20 cellular contexts compared by ENCODE assay signal in genomic region chr19:19465436-19466070, GRCh38. TPM values are rescaled to one million over a fixed set of nuclear protein-coding genes. Genes with fewer than 3 reads are reported as not detected.
DNase-seq lines count a peak whose midpoint lies in the region; ATAC-seq, FAIRE-seq and TF ChIP-seq lines count a peak whose summit lies in the region.
"Had no signal": no experiment of that assay in that cellular context is flagged by ENCODE, and none has a peak within 500 bp of the region (broad histone marks: within the 10 kb centered on the region; RNA-seq: fewer than 3 reads in every experiment).

No MANE protein-coding gene starts in this region.

- no peak overlapping the region for H4K5ac ChIP-seq in H1 (ENCODE audit: insufficient read length, low read depth, low read length)

- peak overlapping the region; percentile 35; the same call in 1 of the 2 replicates for H2BK12ac ChIP-seq in H1 (ENCODE audit: low read depth, low read length)

- no peak for ATAC-seq in HG02798 (IDR thresholded peaks at IDR 0.05; ENCODE audit: poor library complexity, unreplicated experiment)
- ATAC-seq: mucosa of descending colon, Right ventricle myocardium inferior had no signal

- TF ChIP-seq CTCF in H1 (IDR thresholded peaks at IDR 0.05; ENCODE audit: control extremely low read depth in 1 of 3, insufficient read depth in 1 of 3, low read depth in 1 of 3, low read length in 3 of 3) (no peak), neural crest cell (conservative IDR thresholded peaks at IDR 0.05) (no peak)

- H3K18ac ChIP-seq in H1 (ENCODE audit: extremely low read depth, low read length): no peak overlapping the region

- DNase-seq in H1 (ENCODE audit: low read depth in 1 of 2, low spot score in 2 of 2): no peak
- DNase-seq in neural crest cell (ENCODE audit: low read depth, low spot score): no peak
- no peak for DNase-seq in activated gamma-delta T cell treated with Interleukin-2 at 50 U/mL for 16 hours
- DNase-seq in stimulated activated CD4-positive, alpha-beta T cell treated with anti-CD3 and anti-CD28 coated beads, Interleukin-2, amount 100 ng/mL, for 48 hours: no peak
- no peak for DNase-seq in HTR-8/SVneo (ENCODE audit: insufficient read length, low spot score)
- DNase-seq: activated B cell treated with CpG ODN at 0.5 μM for 24 hours, activated gamma-delta T cell, brain microvascular endothelial cell, dorsolateral prefrontal cortex, GM23248, NCI-H1436 treated with DMSO at 0.1 percent for 48 hours, NCI-H345 had no signal

- H3K27ac Mint-ChIP-seq in neural crest cell (ENCODE audit: unreplicated experiment): peak overlapping the region; percentile 79

- FAIRE-seq in H1 (lab: Jason Lieb, UNC) (no peak), HTR-8/SVneo (lab: Jason Lieb, UNC) (no peak)
- FAIRE-seq: D721Med, G401.6, GM12891 had no signal

- no peaks in the 10 kb centered on the region for H3K27me3 ChIP-seq in BLaER1
- H3K27me3 ChIP-seq in H1 (replicated peaks in 1 of 4; ENCODE audit: control insufficient read depth in 3 of 4, extremely low read depth in 1 of 4, insufficient read depth in 3 of 4, low read length in 3 of 4): no peaks in the 10 kb centered on the region; a peak in 1 of 7 replicates
- H3K27me3 ChIP-seq: brain microvascular endothelial cell, dorsolateral prefrontal cortex had no signal

- TF ChIP-seq RAD21 in Ishikawa (IDR thresholded peaks at IDR 0.05; ENCODE audit: low read depth): no peak
- TF ChIP-seq RAD21 in H1 (IDR thresholded peaks at IDR 0.05 in 1 of 2, conservative IDR thresholded peaks at IDR 0.05 in 1 of 2; ENCODE audit: low read depth in 2 of 2, low read length in 2 of 2): no peak

- 0 out of 2 replicates have a peak overlapping the region, but pooled peaks have one; percentile 2 for H3K4me3 ChIP-seq in BLaER1
- H3K4me3 ChIP-seq in H1 (ENCODE audit: extremely low read depth in 1 of 4, insufficient read depth in 2 of 4, low read depth in 3 of 4, low read length in 4 of 4): no peak overlapping the region
- H3K4me3 ChIP-seq: dorsolateral prefrontal cortex, GM23248, mucosa of descending colon had no signal

- no peak overlapping the region for H4K91ac ChIP-seq in H1 (replicated peaks; ENCODE audit: insufficient read length, low read length)

- 82% methylated on average over 12 of the region's 12 CpGs; no CpG with 5 or more reads in 1 of the 2 experiments for WGBS in H1 (ENCODE audit: extremely low coverage in 1 of 2, insufficient coverage in 1 of 2, insufficient read length in 1 of 2, insufficient replicate concordance in 2 of 2, low coverage in 1 of 2, low lambda C conversion rate in 2 of 2, missing lambda C conversion rate in 1 of 2), 2 experiments

- peaks cover 41% of the 10 kb centered on the region for H3K4me1 Mint-ChIP-seq in neural crest cell

- no peak overlapping the region; the same call in 1 of the 2 replicates for H4K8ac ChIP-seq in H1 (ENCODE audit: extremely low read depth, insufficient read depth, low read length)

- peaks cover 38% of the 10 kb centered on the region for H3K4me1 ChIP-seq in BLaER1
- peaks cover 24 to 41% (median 40%) of the 10 kb centered on the region in 4 experiments for H3K4me1 ChIP-seq in H1 (replicated peaks in 1 of 4; ENCODE audit: control insufficient read depth in 3 of 4, insufficient read depth in 4 of 4, low read length in 3 of 4)

- H3K9me3 ChIP-seq in BLaER1 (peaks cover 59% of the 10 kb centered on the region), H1 (ENCODE audit: insufficient read depth in 2 of 2, low read depth in 1 of 2, low read length in 1 of 2) (peaks cover 4 to 13% of the 10 kb centered on the region in 2 experiments; a peak in 3 of 4 replicates)

- no peak overlapping the region for H3K56ac ChIP-seq in H1 (replicated peaks; ENCODE audit: insufficient read length, low read depth, low read length)

- peaks cover 20% of the 10 kb centered on the region for H3K9me3 Mint-ChIP-seq in neural crest cell

- H3K23ac ChIP-seq in H1 (ENCODE audit: insufficient read length): no peak overlapping the region

- H3K23me2 ChIP-seq in H1 (ENCODE audit: low read depth, low read length): peaks cover 2% of the 10 kb centered on the region; the same call in 1 of the 2 replicates

- H3K27ac ChIP-seq in BLaER1 (no peak overlapping the region), H1 (ENCODE audit: low read depth, low read length) (peak overlapping the region; percentile 87; the same call in 1 of the 2 replicates)

- H3K36me3 Mint-ChIP-seq in neural crest cell (ENCODE audit: low read depth): peaks cover 47% of the 10 kb centered on the region

- H3K36me3 ChIP-seq in BLaER1 (peaks cover 72% of the 10 kb centered on the region), H1 (ENCODE audit: control insufficient read depth in 2 of 4, insufficient read depth in 4 of 4, low read length in 3 of 4) (peaks cover 8 to 40% (median 21%) of the 10 kb centered on the region in 4 experiments)

- no peak overlapping the region for H2BK20ac ChIP-seq in H1 (ENCODE audit: low read length)

- CTCF ChIA-PET in H1 (lab: Charles Lee; ENCODE audit: partially characterized antibody): interaction anchor here (0.6 kb wide), 2 partner anchors 91 to 465 kb away, joined by 3 to 5 read pairs; no protein-coding TSS in a partner anchor

- no peak overlapping the region for H2BK15ac ChIP-seq in H1 (ENCODE audit: low read length)

- H2AFZ ChIP-seq in H1 (ENCODE audit: low read length): no peak overlapping the region
- H2AFZ ChIP-seq: GM23248 had no signal

- H2AK5ac ChIP-seq in H1 (ENCODE audit: low read depth, low read length): no peak overlapping the region

- peaks cover 27% of the 10 kb centered on the region for H3K79me1 ChIP-seq in H1 (ENCODE audit: low read depth, low read length)

- H3K4ac ChIP-seq in H1 (replicated peaks; ENCODE audit: insufficient read length, low read depth, low read length): no peak overlapping the region

- TF ChIP-seq POLR2A in H1 (IDR thresholded peaks at IDR 0.05; ENCODE audit: control extremely low read depth in 1 of 2, low read depth in 2 of 2, low read length in 2 of 2): no peak

- peaks cover 13 to 88% of the 10 kb centered on the region in 2 experiments for H3K79me2 ChIP-seq in H1 (ENCODE audit: control insufficient read depth in 1 of 2, insufficient read depth in 2 of 2, low read length in 2 of 2)

- H2BK5ac ChIP-seq in H1 (ENCODE audit: low read depth, low read length): no peak overlapping the region; the same call in 1 of the 2 replicates

- H2BK120ac ChIP-seq in H1 (replicated peaks; ENCODE audit: low read depth, low read length): no peak overlapping the region

- H3K4me2 ChIP-seq in BLaER1 (no peak overlapping the region), H1 (ENCODE audit: insufficient read depth in 1 of 2, low read depth in 2 of 2, low read length in 2 of 2) (no peak overlapping the region)

- POLR2A ChIA-PET in H1 (lab: Charles Lee; ENCODE audit: partially characterized antibody): interaction anchor here (1.1 to 3.4 kb wide), 3 partner anchors 10 to 80 kb away, joined by 3 to 16 read pairs (median 9); no protein-coding TSS in a partner anchor

- peaks cover 63% of the 10 kb centered on the region for H4K20me1 ChIP-seq in BLaER1
- peaks cover 27% of the 10 kb centered on the region in 2 experiments for H4K20me1 ChIP-seq in H1 (replicated peaks in 1 of 2; ENCODE audit: control insufficient read depth in 1 of 2, insufficient read depth in 2 of 2, low read length in 2 of 2)

- H3K14ac ChIP-seq in H1 (ENCODE audit: insufficient read length): no peak overlapping the region

- peak overlapping the region; percentile 14 for H3K4me3 Mint-ChIP-seq in neural crest cell
- H3K4me3 Mint-ChIP-seq: activated B cell treated with CpG ODN at 0.5 μM for 24 hours had no signal

- H3K27me3 Mint-ChIP-seq in neural crest cell (ENCODE audit: low read depth): no peaks in the 10 kb centered on the region
- H3K27me3 Mint-ChIP-seq: activated B cell treated with CpG ODN at 0.5 μM for 24 hours had no signal

- TF ChIP-seq EP300 in Ishikawa (IDR thresholded peaks at IDR 0.05; ENCODE audit: borderline replicate concordance): no peak
- TF ChIP-seq EP300 in H1 (IDR thresholded peaks at IDR 0.05; ENCODE audit: borderline replicate concordance in 1 of 2, low read depth in 2 of 2, low read length in 2 of 2): no peak

- H3K9ac ChIP-seq in BLaER1: no peak overlapping the region
- no peak overlapping the region for H3K9ac ChIP-seq in H1 (replicated peaks in 1 of 4; ENCODE audit: extremely low read depth in 1 of 4, low read depth in 3 of 4, low read length in 3 of 4)

TF ChIP-seq in Ishikawa, 13 proteins besides CTCF, POLR2A, EP300 and RAD21:
- no peak for TF ChIP-seq CREB1 (IDR thresholded peaks at IDR 0.05; ENCODE audit: low read depth)
- TF ChIP-seq EGR1 (IDR thresholded peaks at IDR 0.05): peak; percentile 84
TF ChIP-seq in Ishikawa: peak in this region for 1.

TF ChIP-seq in H1, 55 proteins besides CTCF, POLR2A, EP300 and RAD21:
- TF ChIP-seq BCL11A (IDR thresholded peaks at IDR 0.05; ENCODE audit: low read depth in 2 of 2, low read length in 2 of 2) (no peak), KDM1A (IDR thresholded peaks at IDR 0.05; ENCODE audit: borderline replicate concordance, low read length) (no peak), SP4 (IDR thresholded peaks at IDR 0.05; ENCODE audit: low read length) (no peak), SAP30 (IDR thresholded peaks at IDR 0.05; ENCODE audit: insufficient read depth, insufficient replicate concordance, low read length) (no peak)
TF ChIP-seq in H1: peak in this region for 0.

RNA-seq across cellular contexts. Expression of gene TSSK6, which starts 49.8 kb away (rescaled TPM):
- 2.9 and 3.6 TPM in 2 replicates for total RNA-seq in H1 (2021; fragmentation: NEBNext Ultra II Directional; extraction: Animal tissue kit (Norgen Biotek cat#: 25700))
- 7.8 and 12.1 TPM in 2 replicates for polyA plus RNA-seq in H1 (2011; rRNA removed)
- 6.9 TPM for polyA plus RNA-seq in H1 (2011; cell fraction: cytosol; rRNA removed)
- polyA plus RNA-seq in H1 (2011; cell fraction: nucleus; rRNA removed): 9.3 TPM
- polyA plus RNA-seq in H1 (2012, experiment 1 of 2): 2.1 to 4.3 TPM (median 3.4 TPM) in 4 replicates
- 3.8 TPM for polyA plus RNA-seq in H1 (2012, experiment 2 of 2)
- polyA plus RNA-seq in H1 (2013, experiment 1 of 2): 1.6 TPM
- 1.1 TPM for polyA plus RNA-seq in H1 (2013, experiment 2 of 2)
- 1.9 and 2.4 TPM in 2 replicates for polyA minus RNA-seq in H1 (2011; rRNA and poly(A)+ RNA removed)
- 2.9 TPM for polyA minus RNA-seq in H1 (2011; cell fraction: cytosol; rRNA and poly(A)+ RNA removed)
- polyA minus RNA-seq in H1 (2011; cell fraction: nucleus; rRNA and poly(A)+ RNA removed): 8.6 TPM
- total RNA-seq in neural crest cell: 2.7 and 2.9 TPM in 2 replicates

RNA-seq across cellular contexts. Expression of gene NDUFA13, which starts 50.5 kb away (rescaled TPM):
- 413 and 425 TPM in 2 replicates for total RNA-seq in H1 (2021; fragmentation: NEBNext Ultra II Directional; extraction: Animal tissue kit (Norgen Biotek cat#: 25700))
- 1,105 and 1,309 TPM in 2 replicates for polyA plus RNA-seq in H1 (2011; rRNA removed)
- 1,197 TPM for polyA plus RNA-seq in H1 (2011; cell fraction: cytosol; rRNA removed)
- polyA plus RNA-seq in H1 (2011; cell fraction: nucleus; rRNA removed): 627 TPM
- 415 to 713 TPM (median 615 TPM) in 4 replicates for polyA plus RNA-seq in H1 (2012, experiment 1 of 2)
- polyA plus RNA-seq in H1 (2012, experiment 2 of 2): 1,304 TPM
- 247 TPM for polyA plus RNA-seq in H1 (2013, experiment 1 of 2)
- polyA plus RNA-seq in H1 (2013, experiment 2 of 2): 247 TPM
- 97.5 and 101 TPM in 2 replicates for polyA minus RNA-seq in H1 (2011; rRNA and poly(A)+ RNA removed)
- polyA minus RNA-seq in H1 (2011; cell fraction: cytosol; rRNA and poly(A)+ RNA removed): 111 TPM
- 98.8 TPM for polyA minus RNA-seq in H1 (2011; cell fraction: nucleus; rRNA and poly(A)+ RNA removed)
- total RNA-seq in neural crest cell: 371 and 389 TPM in 2 replicates
